Comparison of ENCODE assay signal across 8 cellular contexts in genomic region chr2:9552491-9553178, GRCh38. TPM values are rescaled to one million over a fixed set of nuclear protein-coding genes. Genes with fewer than 3 reads are reported as not detected.
DNase-seq lines count a peak whose midpoint lies in the region; ATAC-seq and TF ChIP-seq lines count a peak whose summit lies in the region.

No MANE protein-coding gene starts in this region.

- WGBS in suprapubic skin: 17% methylated on average over 2 of the region's 2 CpGs
- 15% methylated on average over 2 of the region's 2 CpGs for WGBS in prostate gland

- H3K4me3 ChIP-seq in SU-DHL-6 (ENCODE audit: insufficient read depth, low read length, poor library complexity, severe bottlenecking) (peak overlapping the region; percentile 81), fibroblast of lung (replicated peaks in 1 of 4; ENCODE audit: control extremely low read depth in 1 of 4, insufficient read depth in 1 of 4, low read depth in 3 of 4, low read length in 4 of 4) (peak overlapping the region in 3 of 4 experiments; percentile 21 to 43 (median 36)), suprapubic skin (no peak overlapping the region), prostate gland (no peak overlapping the region)

- intact Hi-C loops in prostate gland (cut with DNase I): no loop called here

- H2AFZ ChIP-seq in SU-DHL-6 (ENCODE audit: low read depth, low read length, severe bottlenecking) (no peak overlapping the region), fibroblast of lung (ENCODE audit: low read length) (no peak overlapping the region)

- H4K20me1 ChIP-seq in SU-DHL-6 (ENCODE audit: low read depth, low read length): peaks cover 4% of the 10 kb centered on the region; the same call in 1 of the 2 replicates
- H4K20me1 ChIP-seq in fibroblast of lung (ENCODE audit: control insufficient read depth, extremely low read depth, insufficient read depth, low read length): peaks cover 2% of the 10 kb centered on the region

- H3K9me2 ChIP-seq in SU-DHL-6 (replicated peaks; ENCODE audit: insufficient read depth, low read length): no peaks in the 10 kb centered on the region

- no peak for TF ChIP-seq POLR2A in suprapubic skin (IDR thresholded peaks at IDR 0.05)
- no peak for TF ChIP-seq POLR2A in prostate gland (IDR thresholded peaks at IDR 0.05)

- H3K9me3 ChIP-seq in SU-DHL-6 (ENCODE audit: insufficient read depth, low read length): no peaks in the 10 kb centered on the region
- H3K9me3 ChIP-seq in fibroblast of lung (ENCODE audit: control insufficient read depth, insufficient read depth, low read depth, low read length): no peaks in the 10 kb centered on the region
- no peaks in the 10 kb centered on the region for H3K9me3 ChIP-seq in suprapubic skin
- no peaks in the 10 kb centered on the region for H3K9me3 ChIP-seq in prostate gland

- no peaks in the 10 kb centered on the region for H3K9me3 Mint-ChIP-seq in activated CD8-positive, alpha-beta memory T cell treated with anti-CD3 and anti-CD28 coated beads, Interleukin-2, amount 10 ng/mL, durations not matched to agents 7 days and 5 days (ENCODE audit: low read depth)

- no peak for ATAC-seq in activated CD8-positive, alpha-beta memory T cell treated with anti-CD3 and anti-CD28 coated beads, Interleukin-2, amount 10 ng/mL, durations not matched to agents 7 days and 5 days

- H3K27ac ChIP-seq in SU-DHL-6 (ENCODE audit: low read depth, low read length) (peak overlapping the region; percentile 100), fibroblast of lung (ENCODE audit: insufficient read depth, low read length) (peak overlapping the region; percentile 64), suprapubic skin (peak overlapping the region; percentile 77), prostate gland (peak overlapping the region in 1 of 2 donors; percentile 16)

- no peaks in the 10 kb centered on the region for H3K27me3 Mint-ChIP-seq in activated CD8-positive, alpha-beta memory T cell treated with anti-CD3 and anti-CD28 coated beads, Interleukin-2, amount 10 ng/mL, durations not matched to agents 7 days and 5 days

- H3K36me3 ChIP-seq in SU-DHL-6 (ENCODE audit: low read length) (no peaks in the 10 kb centered on the region), fibroblast of lung (ENCODE audit: control insufficient read depth, insufficient read depth, low read length) (no peaks in the 10 kb centered on the region), suprapubic skin (no peaks in the 10 kb centered on the region), prostate gland (no peaks in the 10 kb centered on the region)

- TF ChIP-seq CTCF in SU-DHL-6 (IDR thresholded peaks at IDR 0.05; ENCODE audit: insufficient read depth, low read length, poor library complexity, severe bottlenecking) (no peak), fibroblast of lung (conservative IDR thresholded peaks at IDR 0.05 in 1 of 2, IDR thresholded peaks at IDR 0.05 in 1 of 2; ENCODE audit: low read depth in 1 of 2, low read length in 2 of 2) (no peak), suprapubic skin (IDR thresholded peaks at IDR 0.05) (no peak), prostate gland (IDR thresholded peaks at IDR 0.05) (no peak)

- no peak for DNase-seq in activated CD8-positive, alpha-beta memory T cell treated with anti-CD3 and anti-CD28 coated beads, Interleukin-2, amount 10 ng/mL, durations not matched to agents 7 days and 5 days
- no peak for DNase-seq in activated CD8-positive, alpha-beta memory T cell treated with anti-CD3 and anti-CD28 coated beads, Interleukin-2, amount 50 U/mL, for 4 hours
- DNase-seq in fibroblast of lung (ENCODE audit: low read depth in 2 of 2) (peak; percentile 79 to 97), suprapubic skin (ENCODE audit: low spot score in 2 of 2) (no peak), prostate gland (ENCODE audit: low spot score) (no peak), DMS153 (lab: John Stamatoyannopoulos, UW) (no peak), NCI-H526 (lab: John Stamatoyannopoulos, UW) (no peak)

- peaks cover 71% of the 10 kb centered on the region for H3K4me1 Mint-ChIP-seq in activated CD8-positive, alpha-beta memory T cell treated with anti-CD3 and anti-CD28 coated beads, Interleukin-2, amount 10 ng/mL, durations not matched to agents 7 days and 5 days

- H3K4me1 ChIP-seq in fibroblast of lung (ENCODE audit: control insufficient read depth, extremely low read depth, insufficient read depth, low read length) (peaks cover 22% of the 10 kb centered on the region), suprapubic skin (peaks cover 66% of the 10 kb centered on the region), prostate gland (replicated peaks) (no peaks in the 10 kb centered on the region)

- CTCF ChIA-PET in activated CD8-positive, alpha-beta memory T cell treated with anti-CD3 and anti-CD28 coated beads, Interleukin-2, amount 10 ng/mL, durations not matched to agents 7 days and 5 days (lab: Charles Lee): no interaction called here

- peak overlapping the region; percentile 89 for H3K9ac ChIP-seq in SU-DHL-6 (ENCODE audit: low read length)
- H3K9ac ChIP-seq in fibroblast of lung (ENCODE audit: insufficient read depth, low read length): no peak overlapping the region

- H3K4me2 ChIP-seq in SU-DHL-6 (ENCODE audit: low read depth, low read length, poor library complexity, severe bottlenecking) (peak overlapping the region; percentile 100), fibroblast of lung (ENCODE audit: extremely low read depth, insufficient read depth, low read length) (peak overlapping the region; percentile 58)

- H3K27ac Mint-ChIP-seq in activated CD8-positive, alpha-beta memory T cell treated with anti-CD3 and anti-CD28 coated beads, Interleukin-2, amount 10 ng/mL, durations not matched to agents 7 days and 5 days: peak overlapping the region; percentile 83

- H3K36me3 Mint-ChIP-seq in activated CD8-positive, alpha-beta memory T cell treated with anti-CD3 and anti-CD28 coated beads, Interleukin-2, amount 10 ng/mL, durations not matched to agents 7 days and 5 days: peaks cover 6% of the 10 kb centered on the region

- H3K4me3 Mint-ChIP-seq in activated CD8-positive, alpha-beta memory T cell treated with anti-CD3 and anti-CD28 coated beads, Interleukin-2, amount 10 ng/mL, durations not matched to agents 7 days and 5 days: peak overlapping the region; percentile 30

- peaks cover 67% of the 10 kb centered on the region for H3F3A ChIP-seq in SU-DHL-6 (ENCODE audit: insufficient read depth)

- H3K27me3 ChIP-seq in SU-DHL-6 (ENCODE audit: low read length) (no peaks in the 10 kb centered on the region), fibroblast of lung (ENCODE audit: control insufficient read depth, insufficient read depth, low read length) (no peaks in the 10 kb centered on the region), suprapubic skin (no peaks in the 10 kb centered on the region), prostate gland (replicated peaks; ENCODE audit: insufficient read depth) (no peaks in the 10 kb centered on the region)

- H3K79me2 ChIP-seq in SU-DHL-6 (ENCODE audit: insufficient read depth, low read length): peaks cover 78% of the 10 kb centered on the region
- peaks cover 72% of the 10 kb centered on the region for H3K79me2 ChIP-seq in fibroblast of lung (ENCODE audit: control insufficient read depth, insufficient read depth, low read length)

- TF ChIP-seq EP300 in suprapubic skin (IDR thresholded peaks at IDR 0.05): no peak

RNA-seq across cellular contexts. Expression of gene ADAM17, which starts 3.0 kb away (rescaled TPM):
- 10 to 100 TPM; 20.0 to 25.5 TPM for total RNA-seq in activated CD8-positive, alpha-beta memory T cell treated with anti-CD3 and anti-CD28 coated beads, Interleukin-2, amount 10 ng/mL, durations not matched to agents 7 days and 5 days
- total RNA-seq in fibroblast of lung (49.1 and 69.9 TPM in 2 replicates), suprapubic skin (10 to 100 TPM; 30.4 to 47.9 (median 36.1) TPM), prostate gland (10 to 100 TPM; 15.8 to 40.0 TPM)
- polyA plus RNA-seq in fibroblast of lung: 11.4 and 12.3 TPM in 2 replicates
- polyA plus RNA-seq in fibroblast of lung (2012): 13.9 and 14.5 TPM in 2 replicates
- 3.7 and 7.1 TPM in 2 replicates for polyA minus RNA-seq in fibroblast of lung (ENCODE audit: low replicate concordance)

Comparison
In these comparisons a context has a peak if more than half of its experiments do, and no peak if none do; other contexts are left out.
1. DNase-seq: peak in fibroblast of lung (2 of 2); none in activated CD8-positive, alpha-beta memory T cell treated with anti-CD3 and anti-CD28 coated beads, Interleukin-2, amount 10 ng/mL, durations not matched to agents 7 days and 5 days (single experiment), activated CD8-positive, alpha-beta memory T cell treated with anti-CD3 and anti-CD28 coated beads, Interleukin-2, amount 50 U/mL, for 4 hours (single experiment), suprapubic skin (0 of 2), prostate gland (single experiment), DMS153 (single experiment) and NCI-H526 (0 of 2).
2. H3K4me3 ChIP-seq: peak in SU-DHL-6 (single experiment) and fibroblast of lung (3 of 4); none in suprapubic skin (single experiment) and prostate gland (0 of 2).